8 cellular contexts compared by ENCODE assay signal in genomic region chr17:36755586-36755985, GRCh38.
DNase-seq lines count a peak whose midpoint lies in the region; ATAC-seq, FAIRE-seq and TF ChIP-seq lines count a peak whose summit lies in the region.

No MANE protein-coding gene starts in this region.

- intact Hi-C loops in activated CD4-positive, alpha-beta T cell treated with anti-CD3 and anti-CD28 coated beads for 36 hours (cut with DNase I, micrococcal nuclease), result loop anchor here (1.0 kb wide), 3 partner anchors 49 to 292 kb away; no protein-coding TSS in a partner anchor
- intact Hi-C loops in endothelial cell of umbilical vein (cut with micrococcal nuclease), result loop anchor here (1.0 kb wide), 1 partner anchor 126 kb away; no protein-coding TSS in a partner anchor
- intact Hi-C loops in right cardiac atrium (cut with DNase I), result no loop called here
- intact Hi-C loops in stomach (cut with DNase I; ENCODE audit: low total_unique reads), result no loop called here

- H3K9me3 Mint-ChIP-seq in activated CD4-positive, alpha-beta T cell treated with anti-CD3 and anti-CD28 coated beads for 36 hours (ENCODE audit: low read depth), result no peaks in the 10 kb centered on the region

- no peak overlapping the region for H3K27ac ChIP-seq in KMS-11
- no peak overlapping the region for H3K27ac ChIP-seq in endothelial cell of umbilical vein (ENCODE audit: insufficient read depth, low read depth, low read length)
- no peak overlapping the region for H3K27ac ChIP-seq in right cardiac atrium (ENCODE audit: low read length)
- H3K27ac ChIP-seq in stomach, result no peak overlapping the region

- H3K27me3 ChIP-seq in KMS-11 (ENCODE audit: insufficient read depth, low read depth), result no peaks in the 10 kb centered on the region
- peaks cover 0 to 4% of the 10 kb centered on the region in 2 experiments for H3K27me3 ChIP-seq in endothelial cell of umbilical vein (ENCODE audit: control insufficient read depth in 2 of 2, insufficient read depth in 2 of 2, low read length in 2 of 2)
- no peaks in the 10 kb centered on the region for H3K27me3 ChIP-seq in right cardiac atrium (ENCODE audit: control insufficient read depth, insufficient read depth)
- peaks cover 0 to 75% (median 0%) of the 10 kb centered on the region in 3 donors for H3K27me3 ChIP-seq in stomach

- DNase-seq in COLO668 (lab: John Stamatoyannopoulos, UW; ENCODE audit: unreplicated experiment) (peak; percentile 7), endothelial cell of umbilical vein (ENCODE audit: low read depth, low spot score) (peak; percentile 5), right cardiac atrium (no peak), stomach (no peak)
- peak; percentile 69 for DNase-seq in activated CD4-positive, alpha-beta T cell treated with anti-CD3 and anti-CD28 coated beads for 36 hours
- peak; percentile 15 to 34 for DNase-seq in stimulated activated CD4-positive, alpha-beta T cell treated with anti-CD3 and anti-CD28 coated beads, Interleukin-4, amount 100 ng/mL, for 4 hours

- H3K36me3 ChIP-seq in KMS-11 (ENCODE audit: insufficient read depth) (no peaks in the 10 kb centered on the region), endothelial cell of umbilical vein (ENCODE audit: control insufficient read depth in 2 of 2, extremely low read depth in 1 of 2, insufficient read depth in 2 of 2, low read length in 2 of 2) (no peaks in the 10 kb centered on the region), stomach (no peaks in the 10 kb centered on the region)

- H3K27me3 Mint-ChIP-seq in activated CD4-positive, alpha-beta T cell treated with anti-CD3 and anti-CD28 coated beads for 36 hours, result no peaks in the 10 kb centered on the region

- H4K20me1 ChIP-seq in KMS-11 (ENCODE audit: insufficient read depth), result no peaks in the 10 kb centered on the region
- no peaks in the 10 kb centered on the region for H4K20me1 ChIP-seq in endothelial cell of umbilical vein (replicated peaks; ENCODE audit: control insufficient read depth, extremely low read depth, insufficient read depth, low read length)

- no peak overlapping the region for H3K27ac Mint-ChIP-seq in activated CD4-positive, alpha-beta T cell treated with anti-CD3 and anti-CD28 coated beads for 36 hours

- 49% methylated on average over 10 of the region's 10 CpGs for WGBS in right cardiac atrium
- 40 to 49% (median 45%) methylated on average over 10 of the region's 10 CpGs for WGBS in stomach, 5 donors

- BruUV-seq in endothelial cell of umbilical vein (replicated peaks; lab: Mats Ljungman, UMichigan), result no TSS peak

- H3K4me2 ChIP-seq in KMS-11 (no peak overlapping the region), endothelial cell of umbilical vein (ENCODE audit: insufficient read depth, low read length) (no peak overlapping the region)

- ATAC-seq in activated CD4-positive, alpha-beta T cell treated with anti-CD3 and anti-CD28 coated beads for 36 hours, result peak; percentile 51
- no peak for ATAC-seq in right cardiac atrium
- ATAC-seq in GM21786 (IDR thresholded peaks at IDR 0.05; ENCODE audit: unreplicated experiment), result no peak

- dilution Hi-C loops in endothelial cell of umbilical vein (cut with MboI; ENCODE audit: extremely low pct_ligation_motif_present, low sequenced_read_pairs), result no loop called here

- no peaks in the 10 kb centered on the region for H3K9me3 ChIP-seq in endothelial cell of umbilical vein (replicated peaks; ENCODE audit: control insufficient read depth, insufficient read depth, low read length)
- no peaks in the 10 kb centered on the region for H3K9me3 ChIP-seq in right cardiac atrium (ENCODE audit: control insufficient read depth, low read length)
- peaks cover 0 to 4% (median 0%) of the 10 kb centered on the region in 4 donors for H3K9me3 ChIP-seq in stomach

- H3K9me1 ChIP-seq in endothelial cell of umbilical vein (replicated peaks; ENCODE audit: control insufficient read depth, extremely low read depth, insufficient read depth, low read length), result no peaks in the 10 kb centered on the region

- TF ChIP-seq CTCF in KMS-11 (conservative IDR thresholded peaks at IDR 0.05; ENCODE audit: low read depth, low read length) (0 out of 2 replicates have a peak, but pooled peaks have one; percentile 17), endothelial cell of umbilical vein (IDR thresholded peaks at IDR 0.05; ENCODE audit: extremely low read depth in 1 of 2, insufficient read depth in 1 of 2, low read depth in 1 of 2, low read length in 2 of 2) (peak; percentile 19 to 48), stomach (IDR thresholded peaks at IDR 0.05) (no peak)

- TF ChIP-seq EP300 in stomach (IDR thresholded peaks at IDR 0.05), result no peak

- no peaks in the 10 kb centered on the region for H3K36me3 Mint-ChIP-seq in activated CD4-positive, alpha-beta T cell treated with anti-CD3 and anti-CD28 coated beads for 36 hours (ENCODE audit: low read depth)

- H3K79me2 ChIP-seq in KMS-11 (ENCODE audit: insufficient read depth, low read depth) (no peaks in the 10 kb centered on the region), endothelial cell of umbilical vein (ENCODE audit: control insufficient read depth, insufficient read depth, low read length) (no peaks in the 10 kb centered on the region)

- no peaks in the 10 kb centered on the region for H3K4me1 ChIP-seq in KMS-11 (ENCODE audit: low read depth, poor library complexity, severe bottlenecking)
- no peaks in the 10 kb centered on the region for H3K4me1 ChIP-seq in endothelial cell of umbilical vein (ENCODE audit: control insufficient read depth, extremely low read depth, insufficient read depth, low read length)
- H3K4me1 ChIP-seq in right cardiac atrium (ENCODE audit: control insufficient read depth, insufficient read depth, low read length), result no peaks in the 10 kb centered on the region
- no peaks in the 10 kb centered on the region for H3K4me1 ChIP-seq in stomach

- no peak for FAIRE-seq in endothelial cell of umbilical vein (lab: Jason Lieb, UNC)

- CTCF ChIA-PET in activated CD4-positive, alpha-beta T cell treated with anti-CD3 and anti-CD28 coated beads for 36 hours (lab: Charles Lee), result interaction anchor here (0.5 to 1.6 kb wide), 10 partner anchors 12 to 257 kb away, joined by 3 to 6 read pairs (median 4); no protein-coding TSS in a partner anchor
- CTCF ChIA-PET in endothelial cell of umbilical vein (lab: Charles Lee), result interaction anchor here (0.7 to 2.2 kb wide), 10 partner anchors 8 to 292 kb away, joined by 3 to 15 read pairs (median 4); no protein-coding TSS in a partner anchor

- H3K4me3 ChIP-seq in KMS-11 (IDR thresholded peaks at IDR 0.05; ENCODE audit: insufficient read depth, low read depth, low read length) (no peak overlapping the region), endothelial cell of umbilical vein (replicated peaks in 1 of 3; ENCODE audit: insufficient read depth in 1 of 3, low read depth in 1 of 3, low read length in 3 of 3) (no peak overlapping the region), right cardiac atrium (ENCODE audit: low read length) (no peak overlapping the region), stomach (no peak overlapping the region)

- H3K4me3 Mint-ChIP-seq in activated CD4-positive, alpha-beta T cell treated with anti-CD3 and anti-CD28 coated beads for 36 hours, result no peak overlapping the region

- H3K4me1 Mint-ChIP-seq in activated CD4-positive, alpha-beta T cell treated with anti-CD3 and anti-CD28 coated beads for 36 hours, result no peaks in the 10 kb centered on the region

- POLR2A ChIA-PET in activated CD4-positive, alpha-beta T cell treated with anti-CD3 and anti-CD28 coated beads for 36 hours (lab: Charles Lee), result no interaction called here
- POLR2A ChIA-PET in endothelial cell of umbilical vein (lab: Charles Lee), result no interaction called here

- H2AFZ ChIP-seq in KMS-11 (ENCODE audit: low read depth) (no peak overlapping the region), endothelial cell of umbilical vein (ENCODE audit: low read depth, low read length) (no peak overlapping the region)

- no peak overlapping the region for H3K9ac ChIP-seq in KMS-11
- H3K9ac ChIP-seq in endothelial cell of umbilical vein (replicated peaks; ENCODE audit: extremely low read depth, insufficient read depth, low read length), result no peak overlapping the region

- no peak for TF ChIP-seq POLR2A in endothelial cell of umbilical vein (IDR thresholded peaks at IDR 0.05; ENCODE audit: low read depth, low read length)
- TF ChIP-seq POLR2A in stomach (IDR thresholded peaks at IDR 0.05), result no peak

TF ChIP-seq in endothelial cell of umbilical vein, 7 proteins besides CTCF, POLR2A, EP300 and RAD21:
- TF ChIP-seq FOS (IDR thresholded peaks at IDR 0.05; ENCODE audit: borderline replicate concordance, insufficient read depth, low read length) (no peak), MAX (IDR thresholded peaks at IDR 0.05; ENCODE audit: insufficient read depth, insufficient read length) (no peak), POLR2AphosphoS5 (IDR thresholded peaks at IDR 0.05; ENCODE audit: insufficient read depth, low read depth, low read length) (no peak), JUN (IDR thresholded peaks at IDR 0.05; ENCODE audit: borderline replicate concordance, insufficient read depth, insufficient read length, low read depth) (no peak), MYC (IDR thresholded peaks at IDR 0.05; ENCODE audit: low read depth, low read length) (no peak), EZH2 (IDR thresholded peaks at IDR 0.05; ENCODE audit: borderline replicate concordance, low read depth, low read length, severe bottlenecking) (no peak), GATA2 (IDR thresholded peaks at IDR 0.05; ENCODE audit: insufficient read depth, insufficient read length, low read depth, low read length) (no peak)

Comparison
In these comparisons a context has a peak if more than half of its experiments do, and no peak if none do; other contexts are left out.
1. DNase-seq: peak in COLO668 (single experiment), activated CD4-positive, alpha-beta T cell treated with anti-CD3 and anti-CD28 coated beads for 36 hours (single experiment), endothelial cell of umbilical vein (single experiment) and stimulated activated CD4-positive, alpha-beta T cell treated with anti-CD3 and anti-CD28 coated beads, Interleukin-4, amount 100 ng/mL, for 4 hours (2 of 2); none in right cardiac atrium (0 of 3) and stomach (single experiment).
2. CTCF ChIP-seq: peak in KMS-11 (single experiment) and endothelial cell of umbilical vein (2 of 2); none in stomach (0 of 7).
3. intact Hi-C loops: an anchor here in activated CD4-positive, alpha-beta T cell treated with anti-CD3 and anti-CD28 coated beads for 36 hours (1.0 kb wide) and endothelial cell of umbilical vein (1.0 kb wide); none called in right cardiac atrium and stomach.